Comparison of ENCODE assay signal across 1 cellular context in the genomic region with DNA sequence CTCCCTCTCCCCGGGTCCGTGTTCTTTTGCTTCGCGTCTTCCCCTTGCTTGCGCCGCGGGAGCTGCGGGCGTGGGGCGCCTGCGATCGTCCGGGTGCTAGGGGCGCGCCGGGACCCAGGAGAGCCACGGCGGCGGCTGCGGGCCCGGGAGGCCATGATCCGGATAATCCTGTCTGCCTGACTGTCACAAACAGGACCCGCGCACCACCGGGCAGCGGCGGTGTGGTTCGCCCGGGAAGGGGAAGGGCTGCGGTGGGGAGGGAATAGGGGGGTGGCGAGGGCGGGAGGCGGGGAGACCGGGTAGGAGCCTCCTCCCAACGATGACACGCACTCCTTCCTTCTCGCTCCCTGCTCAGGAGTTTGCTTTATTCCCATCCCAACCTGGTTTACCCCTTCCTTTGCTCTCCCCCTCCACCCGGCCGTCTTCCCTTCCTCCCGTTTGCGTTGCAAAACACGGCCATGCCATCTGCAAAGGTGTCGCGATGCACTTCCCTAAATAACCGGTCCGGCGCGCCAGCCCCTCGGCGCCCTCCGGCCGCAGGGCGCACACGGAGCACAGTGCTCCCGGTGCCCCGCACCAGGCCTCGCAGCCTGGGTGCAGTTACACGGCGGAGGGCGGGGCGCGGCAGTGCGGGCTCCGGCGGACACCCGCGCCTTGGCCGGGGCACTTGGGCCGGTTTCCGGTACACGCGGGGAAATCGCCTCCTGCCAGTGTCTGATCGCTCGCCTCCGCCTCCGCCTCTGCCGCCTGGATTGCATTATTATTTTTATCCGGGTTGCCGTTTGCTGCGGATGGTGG.
TF ChIP-seq lines count a peak whose summit lies in the region.

No MANE protein-coding gene starts in this region.

TF ChIP-seq in HepG2, 621 proteins besides CTCF, POLR2A, EP300 and RAD21 (continued from another document):
- no peak for TF ChIP-seq ZXDC (CRISPR knock-in tag; IDR thresholded peaks at IDR 0.05)
- no peak for TF ChIP-seq ZNF775 (CRISPR knock-in tag; IDR thresholded peaks at IDR 0.05; ENCODE audit: borderline replicate concordance)
- no peak; the same call in 1 of the 2 replicates for TF ChIP-seq KDM5B (CRISPR knock-in tag; IDR thresholded peaks at IDR 0.05; ENCODE audit: borderline replicate concordance)
- TF ChIP-seq RFXAP (CRISPR knock-in tag; IDR thresholded peaks at IDR 0.05; ENCODE audit: borderline replicate concordance), result no peak
- no peak for TF ChIP-seq SMAD3 (CRISPR knock-in tag; IDR thresholded peaks at IDR 0.05)
- no peak for TF ChIP-seq RORA (CRISPR knock-in tag; IDR thresholded peaks at IDR 0.05)
- TF ChIP-seq CSRNP1 (CRISPR knock-in tag; IDR thresholded peaks at IDR 0.05), result 0 out of 2 replicates have a peak, but pooled peaks have one; percentile 42
- no peak for TF ChIP-seq ZNF607 (CRISPR knock-in tag; IDR thresholded peaks at IDR 0.05; ENCODE audit: borderline replicate concordance)
- TF ChIP-seq ZNF281 (CRISPR knock-in tag; IDR thresholded peaks at IDR 0.05; ENCODE audit: borderline replicate concordance), result no peak
- TF ChIP-seq TFAP4 (IDR thresholded peaks at IDR 0.05; ENCODE audit: borderline replicate concordance, low read depth), result no peak
- TF ChIP-seq, protein P1, sequence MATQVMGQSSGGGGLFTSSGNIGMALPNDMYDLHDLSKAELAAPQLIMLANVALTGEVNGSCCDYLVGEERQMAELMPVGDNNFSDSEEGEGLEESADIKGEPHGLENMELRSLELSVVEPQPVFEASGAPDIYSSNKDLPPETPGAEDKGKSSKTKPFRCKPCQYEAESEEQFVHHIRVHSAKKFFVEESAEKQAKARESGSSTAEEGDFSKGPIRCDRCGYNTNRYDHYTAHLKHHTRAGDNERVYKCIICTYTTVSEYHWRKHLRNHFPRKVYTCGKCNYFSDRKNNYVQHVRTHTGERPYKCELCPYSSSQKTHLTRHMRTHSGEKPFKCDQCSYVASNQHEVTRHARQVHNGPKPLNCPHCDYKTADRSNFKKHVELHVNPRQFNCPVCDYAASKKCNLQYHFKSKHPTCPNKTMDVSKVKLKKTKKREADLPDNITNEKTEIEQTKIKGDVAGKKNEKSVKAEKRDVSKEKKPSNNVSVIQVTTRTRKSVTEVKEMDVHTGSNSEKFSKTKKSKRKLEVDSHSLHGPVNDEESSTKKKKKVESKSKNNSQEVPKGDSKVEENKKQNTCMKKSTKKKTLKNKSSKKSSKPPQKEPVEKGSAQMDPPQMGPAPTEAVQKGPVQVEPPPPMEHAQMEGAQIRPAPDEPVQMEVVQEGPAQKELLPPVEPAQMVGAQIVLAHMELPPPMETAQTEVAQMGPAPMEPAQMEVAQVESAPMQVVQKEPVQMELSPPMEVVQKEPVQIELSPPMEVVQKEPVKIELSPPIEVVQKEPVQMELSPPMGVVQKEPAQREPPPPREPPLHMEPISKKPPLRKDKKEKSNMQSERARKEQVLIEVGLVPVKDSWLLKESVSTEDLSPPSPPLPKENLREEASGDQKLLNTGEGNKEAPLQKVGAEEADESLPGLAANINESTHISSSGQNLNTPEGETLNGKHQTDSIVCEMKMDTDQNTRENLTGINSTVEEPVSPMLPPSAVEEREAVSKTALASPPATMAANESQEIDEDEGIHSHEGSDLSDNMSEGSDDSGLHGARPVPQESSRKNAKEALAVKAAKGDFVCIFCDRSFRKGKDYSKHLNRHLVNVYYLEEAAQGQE (IDR thresholded peaks at IDR 0.05; ENCODE audit: borderline replicate concordance in 1 of 2, low read depth in 1 of 2, low read length in 2 of 2), result no peak
- TF ChIP-seq DMTF1 (CRISPR knock-in tag; IDR thresholded peaks at IDR 0.05), result no peak
- TF ChIP-seq GPN1 (CRISPR knock-in tag; IDR thresholded peaks at IDR 0.05; ENCODE audit: borderline replicate concordance), result no peak
- TF ChIP-seq ATAD3A (CRISPR knock-in tag; IDR thresholded peaks at IDR 0.05), result no peak
- TF ChIP-seq ZNF615 (CRISPR knock-in tag; IDR thresholded peaks at IDR 0.05; ENCODE audit: borderline replicate concordance), result no peak
- TF ChIP-seq ZC3H13 (CRISPR knock-in tag; IDR thresholded peaks at IDR 0.05), result 0 out of 2 replicates have a peak, but pooled peaks have one; percentile 13
- no peak for TF ChIP-seq ELF1 (CRISPR knock-in tag; IDR thresholded peaks at IDR 0.05)
